Comparison of ENCODE assay signal across 16 cellular contexts in the genomic region with DNA sequence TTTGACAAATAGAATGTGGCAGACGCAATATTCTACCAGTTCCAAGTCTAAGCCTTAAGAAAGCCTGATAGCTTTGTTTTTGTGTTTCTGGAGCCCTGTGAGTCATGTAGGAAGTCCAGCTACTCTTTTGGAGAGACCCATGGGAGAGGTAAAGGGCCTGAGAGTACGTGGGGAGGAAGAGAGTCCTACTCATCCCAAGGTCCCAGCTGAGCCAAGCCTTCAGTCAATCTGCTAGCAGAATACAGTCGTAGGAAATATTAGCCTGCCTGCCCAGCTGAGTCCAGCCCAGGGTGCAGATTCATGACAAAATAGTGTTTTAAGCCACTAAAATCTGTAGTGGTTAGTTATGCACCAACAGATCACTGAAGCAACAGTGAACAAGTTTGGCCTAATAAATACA. TPM values are rescaled to one million over a fixed set of nuclear protein-coding genes. Genes with fewer than 3 reads are reported as not detected.
DNase-seq lines count a peak whose midpoint lies in the region; ATAC-seq and TF ChIP-seq lines count a peak whose summit lies in the region.
"Had no signal": no experiment of that assay in that cellular context is flagged by ENCODE, and none has a peak within 500 bp of the region (broad histone marks: within the 10 kb centered on the region; RNA-seq: fewer than 3 reads in every experiment).

No MANE protein-coding gene starts in this region.

- no peaks in the 10 kb centered on the region for H3K9me2 ChIP-seq in GM23248 (ENCODE audit: insufficient read depth)

- 43 to 44% methylated on average over 3 of the region's 3 CpGs for WGBS in GM23248 (ENCODE audit: low coverage in 1 of 2, low lambda C conversion rate in 2 of 2, missing lambda C conversion rate in 2 of 2), 2 experiments

- H3K9me3 ChIP-seq in GM23248 (ENCODE audit: low read depth) (no peaks in the 10 kb centered on the region), ascending aorta (no peaks in the 10 kb centered on the region), gastrocnemius medialis (no peaks in the 10 kb centered on the region)
- H3K9me3 ChIP-seq: upper lobe of left lung had no signal

- H3K36me3 ChIP-seq in GM23248 (ENCODE audit: low read depth) (no peaks in the 10 kb centered on the region), ascending aorta (no peaks in the 10 kb centered on the region), gastrocnemius medialis (no peaks in the 10 kb centered on the region)
- H3K36me3 ChIP-seq: upper lobe of left lung had no signal

- DNase-seq in GM23248, result peak; percentile 53
- no peak for DNase-seq in ascending aorta (ENCODE audit: low spot score in 2 of 2)
- peak; percentile 57 to 60 for DNase-seq in foreskin fibroblast
- peak in 1 of 2 donors; percentile 39 for DNase-seq in gastrocnemius medialis
- DNase-seq in amniotic stem cell (lab: John Stamatoyannopoulos, UW), result no peak
- no peak for DNase-seq in HuH-7 (ENCODE audit: low spot score)
- no peak for DNase-seq in T-helper 9 cell
- DNase-seq in GM03348 (ENCODE audit: low spot score), result no peak
- DNase-seq: activated CD4-positive, alpha-beta memory T cell treated with anti-CD3 and anti-CD28 coated beads for 36 hours; DMS 273 treated with DMSO at 0.1 percent for 48 hours; NCI-H1417 treated with DMSO at 0.1 percent for 48 hours; NCI-H510A treated with DMSO at 0.1 percent for 48 hours; retina; upper lobe of left lung had no signal

- H3K27me3 ChIP-seq in GM23248 (replicated peaks; ENCODE audit: insufficient read depth) (no peaks in the 10 kb centered on the region), ascending aorta (no peaks in the 10 kb centered on the region), gastrocnemius medialis (no peaks in the 10 kb centered on the region)
- H3K27me3 ChIP-seq: upper lobe of left lung had no signal

- H3K4me1 ChIP-seq in GM23248 (ENCODE audit: insufficient read depth) (no peaks in the 10 kb centered on the region), ascending aorta (peaks cover 0 to 10% of the 10 kb centered on the region in 2 donors), gastrocnemius medialis (peaks cover 0 to 4% of the 10 kb centered on the region in 2 donors)
- H3K4me1 ChIP-seq: upper lobe of left lung had no signal

- no peak overlapping the region for H3K27ac ChIP-seq in GM23248
- H3K27ac ChIP-seq in ascending aorta, result peak overlapping the region; percentile 47 to 68
- peak overlapping the region in 3 of 4 donors; percentile 30 to 59 (median 52) for H3K27ac ChIP-seq in gastrocnemius medialis
- H3K27ac ChIP-seq: SK-N-MC, upper lobe of left lung had no signal

- intact Hi-C loops in ascending aorta (cut with DNase I) (no loop called here), gastrocnemius medialis (cut with DNase I; ENCODE audit: low total_unique reads) (no loop called here)

- H3K4me3 ChIP-seq in GM23248, result no peak overlapping the region
- no peak overlapping the region for H3K4me3 ChIP-seq in ascending aorta
- no peak overlapping the region for H3K4me3 ChIP-seq in foreskin fibroblast (ENCODE audit: low read depth in 1 of 2, low read length in 2 of 2)
- no peak overlapping the region for H3K4me3 ChIP-seq in gastrocnemius medialis
- H3K4me3 ChIP-seq: lung, SK-N-MC, upper lobe of left lung had no signal

- no peaks in the 10 kb centered on the region for H3F3A ChIP-seq in GM23248 (ENCODE audit: insufficient read depth)

- in situ Hi-C loops in GM23248 (cut with MboI) (loop anchor here (25.0 kb wide), 1 partner anchor 1759 kb away; no protein-coding TSS in a partner anchor), gastrocnemius medialis (cut with MboI; ENCODE audit: low sequenced_read_pairs in 4 of 4) (no loop called here)

- H3K4me2 ChIP-seq in GM23248 (ENCODE audit: unreplicated experiment), result no peak overlapping the region

- no peaks in the 10 kb centered on the region for H3K79me2 ChIP-seq in GM23248 (ENCODE audit: insufficient read depth)

- TF ChIP-seq POLR2A in gastrocnemius medialis (IDR thresholded peaks at IDR 0.05), result no peak

- peak overlapping the region; percentile 55 for H2AFZ ChIP-seq in GM23248

- H3K9ac ChIP-seq in GM23248, result no peak overlapping the region

- ATAC-seq in gastrocnemius medialis, result peak; percentile 63 to 64

- H4K20me1 ChIP-seq in GM23248 (ENCODE audit: insufficient read depth), result no peaks in the 10 kb centered on the region

- TF ChIP-seq CTCF in ascending aorta (IDR thresholded peaks at IDR 0.05) (no peak), foreskin fibroblast (IDR thresholded peaks at IDR 0.05; ENCODE audit: low read depth, low read length) (no peak), gastrocnemius medialis (IDR thresholded peaks at IDR 0.05 in 4 of 5, conservative IDR thresholded peaks at IDR 0.05 in 1 of 5) (no peak)

RNA-seq across cellular contexts. Expression of a gene that starts 9.0 kb away (rescaled TPM):
- 13.8 and 24.3 TPM in 2 replicates for total RNA-seq in GM23248 (2014; rRNA removed; shearing (Covaris generic))
- polyA plus RNA-seq in GM23248 (2016; fragmentation: Nextera tagmentation; extraction: Ambion mirVana), result 11.2 and 11.5 TPM in 2 replicates
- total RNA-seq in ascending aorta, result 61.0 TPM
- 1 to 10 TPM; 7.6 to 8.4 (median 8.1) TPM for total RNA-seq in gastrocnemius medialis

Comparison
In these comparisons a context has a peak if more than half of its experiments do, and no peak if none do; other contexts are left out.
1. DNase-seq: peak in GM23248 (single experiment) and foreskin fibroblast (2 of 2); none in ascending aorta (0 of 2), amniotic stem cell (single experiment), HuH-7 (single experiment), T-helper 9 cell (single experiment) and GM03348 (single experiment).